18 cellular contexts compared by ENCODE assay signal in genomic region chr9:121852241-121852640, GRCh38.
"Had no signal": no experiment of that assay in that cellular context is flagged by ENCODE, and none has a peak within 500 bp of the region (broad histone marks: within the 10 kb centered on the region; RNA-seq: fewer than 3 reads in every experiment).

No MANE protein-coding gene starts in this region.

- H3K4me3 ChIP-seq: lower lobe of right lung, tibial nerve had no signal

- H3K27ac Mint-ChIP-seq: activated naive CD8-positive, alpha-beta T cell treated with anti-CD3 and anti-CD28 coated beads, Interleukin-2, amount 10 ng/mL, durations not matched to agents 7 days and 5 days; dendritic cell treated with granulocyte-macrophage colony-stimulating factor and Interleukin-4, amounts not matched to agents 40 ng/mL and 50 ng/mL, for 4 days; naive thymus-derived CD4-positive, alpha-beta T cell; stimulated activated naive CD8-positive, alpha-beta T cell treated with anti-CD3 and anti-CD28 coated beads, Interleukin-15, amount 100 ng/mL, for 72 hours; T-helper 17 cell had no signal

- H3K4me3 Mint-ChIP-seq: activated naive CD8-positive, alpha-beta T cell treated with anti-CD3 and anti-CD28 coated beads, Interleukin-2, amount 10 ng/mL, durations not matched to agents 7 days and 5 days; central memory CD8-positive, alpha-beta T cell; dendritic cell treated with granulocyte-macrophage colony-stimulating factor and Interleukin-4, amounts not matched to agents 40 ng/mL and 50 ng/mL, for 4 days; effector memory CD8-positive, alpha-beta T cell; naive thymus-derived CD4-positive, alpha-beta T cell; stimulated activated naive CD8-positive, alpha-beta T cell treated with anti-CD3 and anti-CD28 coated beads, Interleukin-15, amount 100 ng/mL, for 72 hours; T-helper 17 cell had no signal

- DNase-seq: activated CD4-positive, alpha-beta T cell treated with anti-CD3 and anti-CD28 coated beads, Interleukin-2, amount 50 U/mL, for 4 hours; activated naive CD8-positive, alpha-beta T cell treated with anti-CD3 and anti-CD28 coated beads, Interleukin-2, amount 10 ng/mL, durations not matched to agents 7 days and 5 days; activated T-cell treated with anti-CD3 and anti-CD28 coated beads, Interleukin-2, amount 50 U/mL, for 48 hours; effector memory CD8-positive, alpha-beta T cell; hypothalamus; kidney glomerular epithelial cell; lower lobe of right lung; midbrain; naive thymus-derived CD4-positive, alpha-beta T cell; nucleus accumbens; SHP77 treated with DMSO at 0.1 percent for 48 hours; stimulated activated CD4-positive, alpha-beta T cell treated with anti-CD3 and anti-CD28 coated beads, Interleukin-15, amount 100 ng/mL, for 24 hours; stimulated activated CD4-positive, alpha-beta T cell treated with anti-CD3 and anti-CD28 coated beads, Interleukin-4, amount 100 ng/mL, for 4 hours; stimulated activated naive CD8-positive, alpha-beta T cell treated with anti-CD3 and anti-CD28 coated beads, Interleukin-15, amount 100 ng/mL, for 72 hours; T-helper 17 cell had no signal

- H3K27me3 Mint-ChIP-seq: central memory CD8-positive, alpha-beta T cell; dendritic cell treated with granulocyte-macrophage colony-stimulating factor and Interleukin-4, amounts not matched to agents 40 ng/mL and 50 ng/mL, for 4 days; effector memory CD8-positive, alpha-beta T cell; naive thymus-derived CD4-positive, alpha-beta T cell; stimulated activated naive CD8-positive, alpha-beta T cell treated with anti-CD3 and anti-CD28 coated beads, Interleukin-15, amount 100 ng/mL, for 72 hours; T-helper 17 cell had no signal

- H3K4me1 Mint-ChIP-seq: activated naive CD8-positive, alpha-beta T cell treated with anti-CD3 and anti-CD28 coated beads, Interleukin-2, amount 10 ng/mL, durations not matched to agents 7 days and 5 days; central memory CD8-positive, alpha-beta T cell; naive thymus-derived CD4-positive, alpha-beta T cell; stimulated activated naive CD8-positive, alpha-beta T cell treated with anti-CD3 and anti-CD28 coated beads, Interleukin-15, amount 100 ng/mL, for 72 hours; T-helper 17 cell had no signal

- H3K27ac ChIP-seq: lower lobe of right lung, tibial nerve had no signal

- H3K27me3 ChIP-seq: tibial nerve had no signal

- H3K9me3 Mint-ChIP-seq: central memory CD8-positive, alpha-beta T cell; effector memory CD8-positive, alpha-beta T cell had no signal

- ATAC-seq: effector memory CD8-positive, alpha-beta T cell; naive thymus-derived CD4-positive, alpha-beta T cell; stimulated activated naive CD8-positive, alpha-beta T cell treated with anti-CD3 and anti-CD28 coated beads, Interleukin-15, amount 100 ng/mL, for 72 hours; T-helper 17 cell had no signal

- H3K36me3 Mint-ChIP-seq: activated naive CD8-positive, alpha-beta T cell treated with anti-CD3 and anti-CD28 coated beads, Interleukin-2, amount 10 ng/mL, durations not matched to agents 7 days and 5 days had no signal

- H3K36me3 ChIP-seq: lower lobe of right lung had no signal
